In genomic region chr11:66371627-66372415, GRCh38 we compare ENCODE assay signal across 1 cellular context.
TF ChIP-seq lines count a peak whose summit lies in the region.

Gene SLC29A2 (minus strand): TSS chr11:66371760. CDS start chr11:66371591, 169 bp downstream.

TF ChIP-seq in WTC11, 78 proteins besides CTCF, POLR2A, EP300 and RAD21 (continued from another document):
- TF ChIP-seq ZNF281 (CRISPR knock-in tag; IDR thresholded peaks at IDR 0.05) = no peak
- TF ChIP-seq E2F4 (CRISPR knock-in tag; IDR thresholded peaks at IDR 0.05; ENCODE audit: borderline replicate concordance, low read depth) = no peak
- TF ChIP-seq SP1 (CRISPR knock-in tag; conservative IDR thresholded peaks at IDR 0.05) = peak; percentile 56
- no peak for TF ChIP-seq ERG (CRISPR knock-in tag; IDR thresholded peaks at IDR 0.05)
- no peak for TF ChIP-seq ATF3 (CRISPR knock-in tag; conservative IDR thresholded peaks at IDR 0.05)
- peak; percentile 87 for TF ChIP-seq ZNF423 (CRISPR knock-in tag; IDR thresholded peaks at IDR 0.05)
- TF ChIP-seq JUN (CRISPR knock-in tag; IDR thresholded peaks at IDR 0.05) = no peak
- no peak for TF ChIP-seq PREB (CRISPR knock-in tag; IDR thresholded peaks at IDR 0.05; ENCODE audit: borderline replicate concordance)
- no peak for TF ChIP-seq ZBTB21 (CRISPR knock-in tag; IDR thresholded peaks at IDR 0.05; ENCODE audit: borderline replicate concordance)
- no peak for TF ChIP-seq HMGA2 (CRISPR knock-in tag; IDR thresholded peaks at IDR 0.05)
- TF ChIP-seq NR2C2 (CRISPR knock-in tag; IDR thresholded peaks at IDR 0.05) = no peak
- TF ChIP-seq ZMAT4 (CRISPR knock-in tag; IDR thresholded peaks at IDR 0.05) = no peak; the same call in 1 of the 2 replicates
- TF ChIP-seq USF2 (CRISPR knock-in tag; IDR thresholded peaks at IDR 0.05) = no peak
- no peak for TF ChIP-seq OVOL2 (CRISPR knock-in tag; IDR thresholded peaks at IDR 0.05; ENCODE audit: borderline replicate concordance)
- no peak for TF ChIP-seq NFYB (CRISPR knock-in tag; conservative IDR thresholded peaks at IDR 0.05; ENCODE audit: low read depth)
- TF ChIP-seq TEAD4 (CRISPR knock-in tag; IDR thresholded peaks at IDR 0.05) = no peak
- no peak for TF ChIP-seq NR1H2 (CRISPR knock-in tag; IDR thresholded peaks at IDR 0.05)
- TF ChIP-seq ZNF512 (CRISPR knock-in tag; IDR thresholded peaks at IDR 0.05; ENCODE audit: borderline replicate concordance) = no peak
- TF ChIP-seq FOXP4 (CRISPR knock-in tag; IDR thresholded peaks at IDR 0.05) = no peak
TF ChIP-seq in WTC11: peak in this region for 11.
